ENCODE assay signal across 7 cellular contexts in genomic region chr11:111911563-111912401, GRCh38. TPM values are rescaled to one million over a fixed set of nuclear protein-coding genes. Genes with fewer than 3 reads are reported as not detected.
DNase-seq lines count a peak whose midpoint lies in the region; ATAC-seq, FAIRE-seq and TF ChIP-seq lines count a peak whose summit lies in the region.

Gene CRYAB, minus strand, starts transcription at chr11:111911770. Its CDS starts 46 bp downstream, at chr11:111911724.

- POLR2A ChIA-PET in activated CD8-positive, alpha-beta T cell treated with anti-CD3 and anti-CD28 coated beads for 36 hours (lab: Charles Lee): no interaction called here

- no peak within 1 kb of the TSS for H3K4me3 Mint-ChIP-seq in mesothelial cell of epicardium
- no peak within 1 kb of the TSS for H3K4me3 Mint-ChIP-seq in activated CD8-positive, alpha-beta T cell treated with anti-CD3 and anti-CD28 coated beads for 36 hours

- no peak for TF ChIP-seq CTCF in mesothelial cell of epicardium (IDR thresholded peaks at IDR 0.05; ENCODE audit: unreplicated experiment)
- TF ChIP-seq CTCF in activated CD8-positive, alpha-beta T cell treated with anti-CD3 and anti-CD28 coated beads for 36 hours (IDR thresholded peaks at IDR 0.05): no peak

- H3K27ac ChIP-seq in urinary bladder (ENCODE audit: low read depth): peak within 1 kb of the TSS; percentile 86

- no peak for FAIRE-seq in RCC 7860 (lab: Jason Lieb, UNC)

- no peaks in the 10 kb centered on the region for H3K9me3 Mint-ChIP-seq in mesothelial cell of epicardium
- H3K9me3 Mint-ChIP-seq in activated CD8-positive, alpha-beta T cell treated with anti-CD3 and anti-CD28 coated beads for 36 hours: no peaks in the 10 kb centered on the region

- no peaks in the 10 kb centered on the region for H3K36me3 ChIP-seq in urinary bladder (ENCODE audit: insufficient read depth)

- DNase-seq in RCC 7860 (ENCODE audit: low spot score): peak; percentile 47
- DNase-seq in mesothelial cell of epicardium (ENCODE audit: low spot score in 2 of 2, unreplicated experiment in 2 of 2): peak in 1 of 2 experiments; percentile 51
- no peak for DNase-seq in activated CD8-positive, alpha-beta T cell treated with anti-CD3 and anti-CD28 coated beads for 36 hours
- DNase-seq in NOMO-1 treated with DMSO at 0.1 percent for 48 hours (lab: John Stamatoyannopoulos, UW; ENCODE audit: unreplicated experiment): no peak

- peak within 1 kb of the TSS; percentile 48 for H3K4me3 ChIP-seq in urinary bladder (ENCODE audit: low read depth, low read length)

- H3K4me1 Mint-ChIP-seq in mesothelial cell of epicardium: peaks cover 27% of the 10 kb centered on the region
- no peaks in the 10 kb centered on the region for H3K4me1 Mint-ChIP-seq in activated CD8-positive, alpha-beta T cell treated with anti-CD3 and anti-CD28 coated beads for 36 hours (ENCODE audit: low read depth)

- no peaks in the 10 kb centered on the region for H3K36me3 Mint-ChIP-seq in mesothelial cell of epicardium
- H3K36me3 Mint-ChIP-seq in activated CD8-positive, alpha-beta T cell treated with anti-CD3 and anti-CD28 coated beads for 36 hours (ENCODE audit: low read depth): no peaks in the 10 kb centered on the region

- H3K4me1 ChIP-seq in urinary bladder (ENCODE audit: insufficient read depth): no peaks in the 10 kb centered on the region

- H3K27ac Mint-ChIP-seq in mesothelial cell of epicardium: peak within 1 kb of the TSS; percentile 78
- H3K27ac Mint-ChIP-seq in activated CD8-positive, alpha-beta T cell treated with anti-CD3 and anti-CD28 coated beads for 36 hours: no peak within 1 kb of the TSS

- 20% methylated on average over 17 of the region's 17 CpGs for WGBS in urinary bladder

- intact Hi-C loops in activated CD8-positive, alpha-beta T cell treated with anti-CD3 and anti-CD28 coated beads for 36 hours (cut with micrococcal nuclease): no loop called here

- peaks cover 4% of the 10 kb centered on the region for H3K27me3 Mint-ChIP-seq in mesothelial cell of epicardium (ENCODE audit: low read depth)
- H3K27me3 Mint-ChIP-seq in activated CD8-positive, alpha-beta T cell treated with anti-CD3 and anti-CD28 coated beads for 36 hours: peaks cover 36% of the 10 kb centered on the region

- CTCF ChIA-PET in activated CD8-positive, alpha-beta T cell treated with anti-CD3 and anti-CD28 coated beads for 36 hours (lab: Charles Lee): interaction anchor here (0.9 kb wide), 1 partner anchor 20 kb away, joined by 3 read pairs; no protein-coding TSS in a partner anchor

- peak; percentile 89 for ATAC-seq in esophagus mucosa
- no peak for ATAC-seq in activated CD8-positive, alpha-beta T cell treated with anti-CD3 and anti-CD28 coated beads for 36 hours
- ATAC-seq in HG02678 (IDR thresholded peaks at IDR 0.05; ENCODE audit: unreplicated experiment): no peak

RNA-seq across cellular contexts. Expression of gene CRYAB, which starts in this region (rescaled TPM):
- total RNA-seq in esophagus mucosa: 19.6 TPM
- total RNA-seq in mesothelial cell of epicardium: 0.49 to 0.74 TPM (median 0.63 TPM) in 3 replicates
- total RNA-seq in urinary bladder: 21.3 TPM
- 231 TPM for polyA plus RNA-seq in urinary bladder
- not detected for total RNA-seq in activated CD8-positive, alpha-beta T cell treated with anti-CD3 and anti-CD28 coated beads for 36 hours

Comparison
In these comparisons a context has a peak if more than half of its experiments do, and no peak if none do; other contexts are left out.
1. RNA of gene CRYAB (total RNA-seq): 21.3 TPM in urinary bladder (single experiment) and 19.6 TPM in esophagus mucosa (single experiment); 0.49 to 0.74 TPM in mesothelial cell of epicardium and not detected in activated CD8-positive, alpha-beta T cell treated with anti-CD3 and anti-CD28 coated beads for 36 hours; every median in the first group is over 10 times any median in the second.